In the genomic region with DNA sequence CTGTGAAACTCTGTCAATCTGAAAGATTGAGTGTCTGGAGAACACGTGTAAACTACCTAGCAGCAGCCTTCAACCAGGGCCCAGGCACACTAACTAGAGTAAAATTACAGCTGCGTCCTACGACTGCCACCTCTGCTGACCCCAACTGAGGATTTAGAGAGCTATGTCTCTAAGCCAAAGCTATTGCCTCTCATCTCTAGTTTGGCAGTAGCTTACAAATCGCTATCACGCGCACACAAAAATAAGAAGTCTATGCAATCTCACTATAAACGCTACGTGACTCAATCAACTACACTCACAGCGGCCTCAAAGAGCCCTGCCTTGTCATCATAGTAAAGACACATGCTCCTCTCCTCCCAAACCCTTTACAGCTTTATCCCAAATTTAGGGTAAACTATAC, we compare ENCODE assay signal across 19 cellular contexts.
"Had no signal": no experiment of that assay in that cellular context is flagged by ENCODE, and none has a peak within 500 bp of the region (broad histone marks: within the 10 kb centered on the region; RNA-seq: fewer than 3 reads in every experiment).

No MANE protein-coding gene starts in this region.

- H3K27ac ChIP-seq: neutrophil, parathyroid adenoma had no signal

- H2AFZ ChIP-seq: parathyroid adenoma had no signal

- H3K9me3 ChIP-seq: mucosa of descending colon, neutrophil had no signal

- H3K4me3 ChIP-seq: mucosa of descending colon, smooth muscle cell had no signal

- H3K4me3 Mint-ChIP-seq: activated naive CD8-positive, alpha-beta T cell treated with anti-CD3 and anti-CD28 coated beads, Interleukin-2, amount 10 ng/mL, durations not matched to agents 7 days and 5 days; natural killer cell; T-helper 1 cell treated with Interleukin-12 subunit alpha and Interleukin-12 subunit beta and Interleukin-4 antibody, amounts not matched to agents 30 μg/mL and 1 μg/mL, for 36 hours; type B pancreatic cell had no signal

- DNase-seq: activated CD4-positive, CD25-positive, alpha-beta regulatory T cell; activated gamma-delta T cell treated with Interleukin-2 at 50 U/mL for 16 hours; activated naive CD8-positive, alpha-beta T cell treated with anti-CD3 and anti-CD28 coated beads, Interleukin-2, amount 10 ng/mL, durations not matched to agents 7 days and 5 days; activated T-cell treated with anti-CD3 and anti-CD28 coated beads, Interleukin-2, amount 50 U/mL, for 48 hours; effector CD8-positive, alpha-beta T cell; foreskin fibroblast; left colon; mammary epithelial cell; mucosa of descending colon; natural killer cell; stimulated activated CD4-positive, alpha-beta T cell treated with anti-CD3 and anti-CD28 coated beads, Interleukin-4, amount 100 ng/mL, for 4 hours; stimulated activated CD8-positive, alpha-beta memory T cell treated with anti-CD3 and anti-CD28 coated beads, Interleukin-4, amount 100 ng/mL, for 48 hours; stimulated activated naive CD8-positive, alpha-beta T cell treated with anti-CD3 and anti-CD28 coated beads, Interleukin-15, Interleukin-2, amounts not matched to agents 100 U/mL and 50 U/mL, for 24 hours had no signal

- ATAC-seq: left colon; mucosa of descending colon; natural killer cell; stimulated activated naive CD8-positive, alpha-beta T cell treated with anti-CD3 and anti-CD28 coated beads, Interleukin-15, Interleukin-2, amounts not matched to agents 100 U/mL and 50 U/mL, for 24 hours had no signal

- H3K36me3 Mint-ChIP-seq: natural killer cell had no signal

- H3K9me3 Mint-ChIP-seq: activated naive CD8-positive, alpha-beta T cell treated with anti-CD3 and anti-CD28 coated beads, Interleukin-2, amount 10 ng/mL, durations not matched to agents 7 days and 5 days; natural killer cell; T-helper 1 cell treated with Interleukin-12 subunit alpha and Interleukin-12 subunit beta and Interleukin-4 antibody, amounts not matched to agents 30 μg/mL and 1 μg/mL, for 36 hours had no signal

- H3K4me1 ChIP-seq: parathyroid adenoma had no signal

- H3K4me2 ChIP-seq: smooth muscle cell had no signal

- H3K27ac Mint-ChIP-seq: activated naive CD8-positive, alpha-beta T cell treated with anti-CD3 and anti-CD28 coated beads, Interleukin-2, amount 10 ng/mL, durations not matched to agents 7 days and 5 days; brain; T-helper 1 cell treated with Interleukin-12 subunit alpha and Interleukin-12 subunit beta and Interleukin-4 antibody, amounts not matched to agents 30 μg/mL and 1 μg/mL, for 36 hours; type B pancreatic cell had no signal

- H3K27me3 ChIP-seq: neutrophil had no signal

- H3K27me3 Mint-ChIP-seq: activated naive CD8-positive, alpha-beta T cell treated with anti-CD3 and anti-CD28 coated beads, Interleukin-2, amount 10 ng/mL, durations not matched to agents 7 days and 5 days; brain; type B pancreatic cell had no signal
